ENCODE assay signal across 8 cellular contexts in genomic region chr9:99819484-99820329, GRCh38. TPM values are rescaled to one million over a fixed set of nuclear protein-coding genes. Genes with fewer than 3 reads are reported as not detected.
DNase-seq lines count a peak whose midpoint lies in the region; ATAC-seq and TF ChIP-seq lines count a peak whose summit lies in the region.

No MANE protein-coding gene starts in this region.

- H3K27ac Mint-ChIP-seq in activated CD4-positive, alpha-beta T cell treated with anti-CD3 and anti-CD28 coated beads, Interleukin-2, amount 10 ng/mL, durations not matched to agents 24 days and 14 days, result peak overlapping the region; percentile 96

- H3K4me1 ChIP-seq in BLaER1 treated with 17β-estradiol and CSF1 and Interleukin-3, amounts not matched to agents 10 nM and 100 nM, result peaks cover 22 to 62% (median 46%) of the 10 kb centered on the region in 10 experiments
- H3K4me1 ChIP-seq in left lung, result peaks cover 9 to 53% of the 10 kb centered on the region in 2 donors

- DNase-seq in GM19240 (ENCODE audit: insufficient read length, low spot score), result peak; percentile 68
- peak; percentile 92 to 96 for DNase-seq in NCI-H524 (lab: John Stamatoyannopoulos, UW)
- DNase-seq in activated CD4-positive, alpha-beta T cell treated with anti-CD3 and anti-CD28 coated beads, Interleukin-2, amount 10 ng/mL, durations not matched to agents 24 days and 14 days, result peak; percentile 98
- DNase-seq in coronary artery (ENCODE audit: low spot score), result peak; percentile 98
- peak; percentile 95 to 98 for DNase-seq in left lung
- DNase-seq in stimulated activated CD4-positive, alpha-beta T cell treated with anti-CD3 and anti-CD28 coated beads, Interleukin-2, amount 100 ng/mL, for 4 hours (ENCODE audit: low read depth), result peak; percentile 83

- H3K4me2 ChIP-seq in BLaER1 treated with 17β-estradiol and CSF1 and Interleukin-3, amounts not matched to agents 10 nM and 100 nM, result peak overlapping the region; percentile 94 to 100 (median 99)

- no peaks in the 10 kb centered on the region for H3K9me3 ChIP-seq in BLaER1 treated with 17β-estradiol and CSF1 and Interleukin-3, amounts not matched to agents 10 nM and 100 nM (replicated peaks in 1 of 11)
- no peaks in the 10 kb centered on the region for H3K9me3 ChIP-seq in left lung

- ATAC-seq in HG03457 (IDR thresholded peaks at IDR 0.05; ENCODE audit: unreplicated experiment) (peak; percentile 39), left lung (peak; percentile 69)

- TF ChIP-seq CTCF in coronary artery (IDR thresholded peaks at IDR 0.05) (no peak), left lung (IDR thresholded peaks at IDR 0.05) (no peak)

- H3K9ac ChIP-seq in BLaER1 treated with 17β-estradiol and CSF1 and Interleukin-3, amounts not matched to agents 10 nM and 100 nM, result peak overlapping the region; percentile 96 to 99 (median 98)

- no peaks in the 10 kb centered on the region for H3K36me3 ChIP-seq in BLaER1 treated with 17β-estradiol and CSF1 and Interleukin-3, amounts not matched to agents 10 nM and 100 nM
- no peaks in the 10 kb centered on the region for H3K36me3 ChIP-seq in left lung

- H3K4me1 Mint-ChIP-seq in activated CD4-positive, alpha-beta T cell treated with anti-CD3 and anti-CD28 coated beads, Interleukin-2, amount 10 ng/mL, durations not matched to agents 24 days and 14 days, result peaks cover 49% of the 10 kb centered on the region

- H3K27me3 Mint-ChIP-seq in activated CD4-positive, alpha-beta T cell treated with anti-CD3 and anti-CD28 coated beads, Interleukin-2, amount 10 ng/mL, durations not matched to agents 24 days and 14 days, result peaks cover 28% of the 10 kb centered on the region

- H3K27ac ChIP-seq in BLaER1 treated with 17β-estradiol and CSF1 and Interleukin-3, amounts not matched to agents 10 nM and 100 nM, result peak overlapping the region; percentile 97 to 99 (median 99)
- peak overlapping the region; percentile 98 to 99 for H3K27ac ChIP-seq in coronary artery
- H3K27ac ChIP-seq in left lung, result peak overlapping the region; percentile 99 to 100

- peaks cover 21 to 30% (median 28%) of the 10 kb centered on the region in 11 experiments for H3K27me3 ChIP-seq in BLaER1 treated with 17β-estradiol and CSF1 and Interleukin-3, amounts not matched to agents 10 nM and 100 nM
- H3K27me3 ChIP-seq in left lung, result peaks cover 5 to 27% of the 10 kb centered on the region in 2 donors

- H3K4me3 ChIP-seq in BLaER1 treated with 17β-estradiol and CSF1 and Interleukin-3, amounts not matched to agents 10 nM and 100 nM, result peak overlapping the region; percentile 65 to 87 (median 78)
- H3K4me3 ChIP-seq in coronary artery (peak overlapping the region; percentile 83), left lung (peak overlapping the region; percentile 70 to 79)

- intact Hi-C loops in activated CD4-positive, alpha-beta T cell treated with anti-CD3 and anti-CD28 coated beads, Interleukin-2, amount 10 ng/mL, durations not matched to agents 24 days and 14 days (cut with micrococcal nuclease), result loop anchor here (1.0 to 10.0 kb wide), 12 partner anchors 8 to 1835 kb away; partner anchors contain the start of genes ANP32B, ERP44, INVS and SEC61B
- intact Hi-C loops in left lung (cut with DNase I), result no loop called here

- no peaks in the 10 kb centered on the region for H3K9me3 Mint-ChIP-seq in activated CD4-positive, alpha-beta T cell treated with anti-CD3 and anti-CD28 coated beads, Interleukin-2, amount 10 ng/mL, durations not matched to agents 24 days and 14 days

- H3K4me3 Mint-ChIP-seq in activated CD4-positive, alpha-beta T cell treated with anti-CD3 and anti-CD28 coated beads, Interleukin-2, amount 10 ng/mL, durations not matched to agents 24 days and 14 days, result peak overlapping the region; percentile 99

- peaks cover 0 to 38% (median 20%) of the 10 kb centered on the region in 11 experiments; a peak in 17 of 22 replicates for H4K20me1 ChIP-seq in BLaER1 treated with 17β-estradiol and CSF1 and Interleukin-3, amounts not matched to agents 10 nM and 100 nM

- peaks cover 15% of the 10 kb centered on the region for H3K36me3 Mint-ChIP-seq in activated CD4-positive, alpha-beta T cell treated with anti-CD3 and anti-CD28 coated beads, Interleukin-2, amount 10 ng/mL, durations not matched to agents 24 days and 14 days (ENCODE audit: low read depth)

RNA-seq across cellular contexts. Expression of gene NR4A3, which starts 2.0 kb away (rescaled TPM):
- 51.1 and 52.8 TPM in 2 replicates for total RNA-seq in activated CD4-positive, alpha-beta T cell treated with anti-CD3 and anti-CD28 coated beads, Interleukin-2, amount 10 ng/mL, durations not matched to agents 24 days and 14 days
- total RNA-seq in left lung, result 1 to 10 TPM; 4.9 to 6.2 TPM

Comparison
In these comparisons a context has a peak if more than half of its experiments do, and no peak if none do; other contexts are left out.
1. Peak in every context shown above with its lines: DNase-seq, ATAC-seq, H3K4me3 ChIP-seq and H3K27ac ChIP-seq.